Comparison of ENCODE assay signal across 9 cellular contexts in the genomic region with DNA sequence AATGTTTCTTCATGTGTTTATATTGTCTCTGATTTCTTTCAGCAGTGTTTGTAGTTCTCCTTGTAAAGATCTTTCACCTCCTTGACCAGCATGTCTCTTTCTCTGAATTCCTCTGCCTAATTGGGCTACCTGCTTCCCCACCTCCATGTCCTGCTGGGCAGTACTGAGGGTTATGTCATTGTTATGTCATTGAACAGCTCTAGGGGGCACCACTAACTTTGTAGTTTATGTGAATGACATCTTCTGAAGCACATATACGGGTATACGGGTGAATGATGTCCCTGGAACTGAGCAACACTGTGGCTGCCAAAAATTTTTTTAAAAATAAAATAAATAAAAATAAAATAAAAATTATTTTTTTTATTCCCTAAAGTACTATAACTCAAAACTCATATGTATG. TPM values are rescaled to one million over a fixed set of nuclear protein-coding genes. Genes with fewer than 3 reads are reported as not detected.
DNase-seq lines count a peak whose midpoint lies in the region; ATAC-seq and TF ChIP-seq lines count a peak whose summit lies in the region.
"Had no signal": no experiment of that assay in that cellular context is flagged by ENCODE, and none has a peak within 500 bp of the region (broad histone marks: within the 10 kb centered on the region; RNA-seq: fewer than 3 reads in every experiment).

No MANE protein-coding gene starts in this region.

- in situ Hi-C loops in gastrocnemius medialis (cut with MboI; ENCODE audit: low sequenced_read_pairs in 4 of 4), result no loop called here

- no peaks in the 10 kb centered on the region for H3K27me3 ChIP-seq in gastrocnemius medialis

- peaks cover 5% of the 10 kb centered on the region for H3K4me1 Mint-ChIP-seq in endothelial cell (ENCODE audit: unreplicated experiment)
- H3K4me1 Mint-ChIP-seq in activated CD4-positive, alpha-beta memory T cell treated with anti-CD3 and anti-CD28 coated beads for 36 hours (ENCODE audit: low read depth), result no peaks in the 10 kb centered on the region

- intact Hi-C loops in gastrocnemius medialis (cut with DNase I; ENCODE audit: low total_unique reads), result no loop called here
- intact Hi-C loops in activated CD4-positive, alpha-beta memory T cell treated with anti-CD3 and anti-CD28 coated beads for 36 hours (cut with micrococcal nuclease), result no loop called here

- no peak overlapping the region for H3K4me3 Mint-ChIP-seq in endothelial cell (ENCODE audit: unreplicated experiment)
- no peak overlapping the region for H3K4me3 Mint-ChIP-seq in activated CD4-positive, alpha-beta memory T cell treated with anti-CD3 and anti-CD28 coated beads for 36 hours

- no peaks in the 10 kb centered on the region for H3K4me1 ChIP-seq in gastrocnemius medialis

- no peaks in the 10 kb centered on the region for H3K9me3 Mint-ChIP-seq in endothelial cell (ENCODE audit: unreplicated experiment)
- no peaks in the 10 kb centered on the region for H3K9me3 Mint-ChIP-seq in activated CD4-positive, alpha-beta memory T cell treated with anti-CD3 and anti-CD28 coated beads for 36 hours

- H3K4me3 ChIP-seq in LNCaP clone FGC (ENCODE audit: low read depth, low read length), result no peak overlapping the region
- no peak overlapping the region for H3K4me3 ChIP-seq in gastrocnemius medialis

- H3K36me3 Mint-ChIP-seq in endothelial cell (ENCODE audit: low read depth, unreplicated experiment), result no peaks in the 10 kb centered on the region
- no peaks in the 10 kb centered on the region for H3K36me3 Mint-ChIP-seq in activated CD4-positive, alpha-beta memory T cell treated with anti-CD3 and anti-CD28 coated beads for 36 hours

- H3K27ac ChIP-seq in 22Rv1 (no peak overlapping the region), gastrocnemius medialis (no peak overlapping the region)
- H3K27ac ChIP-seq: VCaP had no signal

- H3K27ac Mint-ChIP-seq in endothelial cell (ENCODE audit: unreplicated experiment), result no peak overlapping the region
- no peak overlapping the region for H3K27ac Mint-ChIP-seq in activated CD4-positive, alpha-beta memory T cell treated with anti-CD3 and anti-CD28 coated beads for 36 hours

- ATAC-seq in GM18867 (IDR thresholded peaks at IDR 0.05; ENCODE audit: unreplicated experiment) (peak; percentile 46), gastrocnemius medialis (no peak), esophagus mucosa (no peak)

- no peaks in the 10 kb centered on the region for H3K9me3 ChIP-seq in gastrocnemius medialis

- POLR2A ChIA-PET in activated CD4-positive, alpha-beta memory T cell treated with anti-CD3 and anti-CD28 coated beads for 36 hours (lab: Charles Lee), result no interaction called here

- no peak for DNase-seq in LNCaP clone FGC (ENCODE audit: low read depth)
- DNase-seq in endothelial cell (ENCODE audit: low spot score), result peak; percentile 19
- no peak for DNase-seq in gastrocnemius medialis
- no peak for DNase-seq in NCI-H1694 treated with DMSO at 0.1 percent for 48 hours (lab: John Stamatoyannopoulos, UW)
- no peak for DNase-seq in activated CD4-positive, alpha-beta memory T cell treated with anti-CD3 and anti-CD28 coated beads for 36 hours

- no peak for TF ChIP-seq POLR2A in gastrocnemius medialis (IDR thresholded peaks at IDR 0.05)

- H3K36me3 ChIP-seq in gastrocnemius medialis, result no peaks in the 10 kb centered on the region

- H3K27me3 Mint-ChIP-seq in endothelial cell (ENCODE audit: unreplicated experiment), result no peaks in the 10 kb centered on the region
- no peaks in the 10 kb centered on the region for H3K27me3 Mint-ChIP-seq in activated CD4-positive, alpha-beta memory T cell treated with anti-CD3 and anti-CD28 coated beads for 36 hours

- CTCF ChIA-PET in activated CD4-positive, alpha-beta memory T cell treated with anti-CD3 and anti-CD28 coated beads for 36 hours (lab: Charles Lee), result no interaction called here

- TF ChIP-seq CTCF in 22Rv1 (IDR thresholded peaks at IDR 0.05), result peak; percentile 29; the same call in 1 of the 2 replicates
- peak; percentile 5; the same call in 1 of the 2 replicates for TF ChIP-seq CTCF in LNCaP clone FGC (IDR thresholded peaks at IDR 0.05; ENCODE audit: control insufficient read depth, extremely low read depth, insufficient read depth)
- no peak for TF ChIP-seq CTCF in endothelial cell (IDR thresholded peaks at IDR 0.05; ENCODE audit: unreplicated experiment)
- peak in 1 of 5 experiments; percentile 10 for TF ChIP-seq CTCF in gastrocnemius medialis (IDR thresholded peaks at IDR 0.05 in 4 of 5, conservative IDR thresholded peaks at IDR 0.05 in 1 of 5)

RNA-seq across cellular contexts. Expression of gene SNCAIP, which starts 16.9 kb away (rescaled TPM):
- total RNA-seq in endothelial cell (ENCODE audit: unreplicated experiment), result 254 TPM
- 1 to 10 TPM in 1 of 4 donors, under 1 TPM in 3; 0.22 to 3.1 (median 0.53) TPM for total RNA-seq in gastrocnemius medialis
- total RNA-seq in activated CD4-positive, alpha-beta memory T cell treated with anti-CD3 and anti-CD28 coated beads for 36 hours, result not detected
- total RNA-seq in esophagus mucosa, result 2.3 TPM

Comparison
In these comparisons a context has a peak if more than half of its experiments do, and no peak if none do; other contexts are left out.
1. RNA of gene SNCAIP, which starts 16.9 kb away (total RNA-seq): 254 TPM in endothelial cell (single experiment); 2.3 TPM in esophagus mucosa (single experiment), 0.22 to 3.1 TPM in gastrocnemius medialis and not detected in activated CD4-positive, alpha-beta memory T cell treated with anti-CD3 and anti-CD28 coated beads for 36 hours; every median in the first group is over 10 times any median in the second.